In the genomic region with DNA sequence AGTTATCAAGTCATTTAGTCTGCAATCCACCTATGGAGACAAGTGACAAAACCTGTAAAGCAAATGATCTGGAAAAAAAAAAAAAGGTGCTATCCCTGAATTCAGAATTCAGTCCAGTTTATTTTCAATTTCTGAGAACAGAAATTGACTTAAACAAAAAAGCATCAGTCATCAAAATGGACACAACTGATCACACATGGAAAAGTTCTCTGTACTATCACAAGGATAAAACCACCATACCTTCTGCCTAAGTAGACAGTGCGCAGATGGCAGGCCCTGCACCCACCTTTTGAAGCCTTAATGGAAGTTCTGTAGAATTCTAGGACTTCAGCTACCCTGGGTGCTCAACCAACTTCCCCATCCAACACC, we compare ENCODE assay signal across 10 cellular contexts. TPM values are rescaled to one million over a fixed set of nuclear protein-coding genes. Genes with fewer than 3 reads are reported as not detected.
DNase-seq lines count a peak whose midpoint lies in the region; ATAC-seq, FAIRE-seq and TF ChIP-seq lines count a peak whose summit lies in the region.
"Had no signal": no experiment of that assay in that cellular context is flagged by ENCODE, and none has a peak within 500 bp of the region (broad histone marks: within the 10 kb centered on the region; RNA-seq: fewer than 3 reads in every experiment).

No MANE protein-coding gene starts in this region.

- no peak overlapping the region for H4K91ac ChIP-seq in mesenchymal stem cell (ENCODE audit: low read length)

- H3K4me3 ChIP-seq in AG10803 (ENCODE audit: low read length), result peak overlapping the region; percentile 17; the same call in 1 of the 2 replicates
- H3K4me3 ChIP-seq in GM23248, result peak overlapping the region; percentile 98
- peak overlapping the region in 1 of 2 experiments; percentile 88 for H3K4me3 ChIP-seq in mesenchymal stem cell (ENCODE audit: insufficient read depth in 1 of 2, low read depth in 1 of 2, low read length in 2 of 2)

- in situ Hi-C loops in GM23248 (cut with MboI), result no loop called here

- no peaks in the 10 kb centered on the region for H3K9me2 ChIP-seq in GM23248 (ENCODE audit: insufficient read depth)

- H4K20me1 ChIP-seq in GM23248 (ENCODE audit: insufficient read depth), result peaks cover 33% of the 10 kb centered on the region

- H3K79me2 ChIP-seq in GM23248 (ENCODE audit: insufficient read depth), result peaks cover 82% of the 10 kb centered on the region

- H2AK5ac ChIP-seq in mesenchymal stem cell (ENCODE audit: low read length, severe bottlenecking), result no peak overlapping the region

- peaks cover 54% of the 10 kb centered on the region for H3K36me3 ChIP-seq in GM23248 (ENCODE audit: low read depth)
- peaks cover 44 to 66% of the 10 kb centered on the region in 2 experiments for H3K36me3 ChIP-seq in mesenchymal stem cell (ENCODE audit: control insufficient read depth in 1 of 2, insufficient read depth in 2 of 2, low read depth in 1 of 2, low read length in 2 of 2)

- H3F3A ChIP-seq in GM23248 (ENCODE audit: insufficient read depth), result peaks cover 22% of the 10 kb centered on the region; the same call in 1 of the 2 replicates

- no peaks in the 10 kb centered on the region for H3K9me3 Mint-ChIP-seq in activated naive CD4-positive, alpha-beta T cell treated with anti-CD3 and anti-CD28 coated beads, Interleukin-2, amount 50 U/mL, for 72 hours

- no peak for FAIRE-seq in D721Med (lab: Jason Lieb, UNC)

- peak overlapping the region; percentile 89 for H3K4me2 ChIP-seq in GM23248 (ENCODE audit: unreplicated experiment)
- peak overlapping the region; percentile 31 for H3K4me2 ChIP-seq in mesenchymal stem cell (ENCODE audit: low read length, poor library complexity, severe bottlenecking)

- H3K27ac ChIP-seq in GM23248 (no peak overlapping the region), mesenchymal stem cell (ENCODE audit: low read length, poor library complexity, severe bottlenecking) (no peak overlapping the region)

- 100% methylated on average over 1 of the region's 1 CpG for WGBS in GM23248 (ENCODE audit: low coverage in 1 of 2, low lambda C conversion rate in 2 of 2, missing lambda C conversion rate in 2 of 2), 2 experiments
- 100% methylated on average over 1 of the region's 1 CpG for WGBS in mesenchymal stem cell

- H2BK12ac ChIP-seq in mesenchymal stem cell (ENCODE audit: low read length in 2 of 2), result no peak overlapping the region

- DNase-seq in AG10803 (ENCODE audit: low read depth) (no peak), GM23248 (no peak), mesenchymal stem cell (no peak), DMS153 treated with DMSO at 0.1 percent for 48 hours (lab: John Stamatoyannopoulos, UW; ENCODE audit: unreplicated experiment) (no peak), HuH-7 (ENCODE audit: low spot score) (no peak), D721Med (ENCODE audit: insufficient read length, low spot score) (no peak)
- no peak for DNase-seq in activated naive CD4-positive, alpha-beta T cell treated with anti-CD3 and anti-CD28 coated beads, Interleukin-2, amount 50 U/mL, for 72 hours (ENCODE audit: low spot score in 2 of 2)
- DNase-seq: NCI-H2029 treated with DMSO at 0.1 percent for 48 hours, testis had no signal

- no peak for ATAC-seq in activated naive CD4-positive, alpha-beta T cell treated with anti-CD3 and anti-CD28 coated beads, Interleukin-2, amount 50 U/mL, for 72 hours
- no peak for ATAC-seq in HG03135 (IDR thresholded peaks at IDR 0.05; ENCODE audit: unreplicated experiment)

- TF ChIP-seq CTCF in AG10803 (conservative IDR thresholded peaks at IDR 0.05; ENCODE audit: low read length) (no peak), D721Med (IDR thresholded peaks at IDR 0.05; ENCODE audit: insufficient read depth, missing control alignments) (no peak)

- H3K4me1 ChIP-seq in GM23248 (ENCODE audit: insufficient read depth) (peaks cover 23% of the 10 kb centered on the region), mesenchymal stem cell (ENCODE audit: control insufficient read depth, insufficient read depth, low read depth, low read length) (peaks cover 21% of the 10 kb centered on the region)

- H3K23ac ChIP-seq in mesenchymal stem cell (ENCODE audit: low read length in 2 of 2), result no peak overlapping the region

- H3K36me3 Mint-ChIP-seq in activated naive CD4-positive, alpha-beta T cell treated with anti-CD3 and anti-CD28 coated beads, Interleukin-2, amount 50 U/mL, for 72 hours, result peaks cover 44 to 51% of the 10 kb centered on the region in 2 donors

- H2AFZ ChIP-seq in GM23248 (no peak overlapping the region), mesenchymal stem cell (ENCODE audit: low read depth, low read length) (no peak overlapping the region)

- no peak overlapping the region for H3K18ac ChIP-seq in mesenchymal stem cell (ENCODE audit: low read depth in 1 of 2, low read length in 2 of 2)

- peaks cover 20% of the 10 kb centered on the region for H3K79me1 ChIP-seq in mesenchymal stem cell (replicated peaks; ENCODE audit: low read length, poor library complexity, severe bottlenecking)

- H2BK120ac ChIP-seq in mesenchymal stem cell (ENCODE audit: low read depth, low read length), result no peak overlapping the region

- no peaks in the 10 kb centered on the region for H3K9me3 ChIP-seq in GM23248 (ENCODE audit: low read depth)
- no peaks in the 10 kb centered on the region for H3K9me3 ChIP-seq in mesenchymal stem cell (ENCODE audit: control insufficient read depth, low read length)
- H3K9me3 ChIP-seq: testis had no signal

- H3K9ac ChIP-seq in GM23248 (peak overlapping the region; percentile 97; the same call in 1 of the 2 replicates), mesenchymal stem cell (ENCODE audit: low read length) (peak overlapping the region; percentile 28)

- H3K4ac ChIP-seq in mesenchymal stem cell (ENCODE audit: low read depth in 1 of 2, low read length in 2 of 2), result no peak overlapping the region

- H2BK5ac ChIP-seq in mesenchymal stem cell (ENCODE audit: low read depth, low read length, poor library complexity, severe bottlenecking), result no peak overlapping the region

- no peak overlapping the region for H4K8ac ChIP-seq in mesenchymal stem cell (ENCODE audit: low read length)

- H3K27ac Mint-ChIP-seq in activated naive CD4-positive, alpha-beta T cell treated with anti-CD3 and anti-CD28 coated beads, Interleukin-2, amount 50 U/mL, for 72 hours, result peak overlapping the region; percentile 74 to 96

- H3K14ac ChIP-seq in mesenchymal stem cell (ENCODE audit: low read length in 2 of 2), result no peak overlapping the region

- H3K27me3 ChIP-seq in GM23248 (replicated peaks; ENCODE audit: insufficient read depth) (no peaks in the 10 kb centered on the region), mesenchymal stem cell (ENCODE audit: control insufficient read depth in 1 of 2, insufficient read depth in 1 of 2, low read length in 2 of 2) (no peaks in the 10 kb centered on the region)
- H3K27me3 ChIP-seq: testis had no signal

- H2BK15ac ChIP-seq in mesenchymal stem cell (ENCODE audit: low read depth, poor library complexity, severe bottlenecking), result no peak overlapping the region

RNA-seq across cellular contexts. Expression of gene PABPC4, which starts 3.5 kb away (rescaled TPM):
- 102 and 117 TPM in 2 replicates for total RNA-seq in GM23248 (2014; rRNA removed; shearing (Covaris generic))
- polyA plus RNA-seq in GM23248 (2016; fragmentation: Nextera tagmentation; extraction: Ambion mirVana), result 92.9 and 94.8 TPM in 2 replicates
- 100 to 1,000 TPM; 168 to 287 TPM for total RNA-seq in activated naive CD4-positive, alpha-beta T cell treated with anti-CD3 and anti-CD28 coated beads, Interleukin-2, amount 50 U/mL, for 72 hours
- polyA plus RNA-seq in mesenchymal stem cell (2013, experiment 1 of 2), result 162 TPM
- polyA plus RNA-seq in mesenchymal stem cell (2013, experiment 2 of 2), result 158 TPM
